ENCODE assay signal across 8 cellular contexts in the genomic region with DNA sequence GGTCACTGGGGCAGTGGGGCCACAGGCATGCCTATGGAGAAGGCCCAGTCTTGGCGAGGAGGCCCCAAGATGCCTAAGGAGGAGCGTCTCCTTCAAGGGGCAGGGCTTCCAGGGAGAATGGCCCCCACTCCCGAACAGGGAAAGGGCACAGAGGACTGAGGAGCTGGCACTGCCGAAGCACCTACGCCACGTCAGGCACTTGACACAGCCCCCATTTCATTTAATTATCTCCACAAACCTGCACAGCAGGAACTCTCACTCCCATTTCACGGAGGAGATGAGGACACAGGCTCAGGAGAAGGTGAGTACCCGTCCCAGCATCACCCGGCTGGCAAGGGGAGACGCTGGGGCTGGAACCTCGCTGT. TPM values are rescaled to one million over a fixed set of nuclear protein-coding genes. Genes with fewer than 3 reads are reported as not detected.
DNase-seq lines count a peak whose midpoint lies in the region; ATAC-seq and TF ChIP-seq lines count a peak whose summit lies in the region.

No MANE protein-coding gene starts in this region.

- H3K36me3 ChIP-seq in right atrium auricular region (no peaks in the 10 kb centered on the region), vagina (no peaks in the 10 kb centered on the region)

- DNase-seq in right atrium auricular region (ENCODE audit: low spot score) (no peak), Right ventricle myocardium superior (no peak), mesenteric fat pad (ENCODE audit: low spot score) (peak; percentile 59), vagina (ENCODE audit: extremely low spot score in 2 of 2) (no peak), MV-4-11 (lab: John Stamatoyannopoulos, UW) (no peak)

- ATAC-seq in Right ventricle myocardium superior (ENCODE audit: poor library complexity): no peak
- ATAC-seq in HG02759 (IDR thresholded peaks at IDR 0.05; ENCODE audit: unreplicated experiment): no peak
- ATAC-seq in HG02981 (IDR thresholded peaks at IDR 0.05; ENCODE audit: unreplicated experiment): no peak

- H3K9me3 Mint-ChIP-seq in brain: no peaks in the 10 kb centered on the region

- H3K4me1 Mint-ChIP-seq in brain: peaks cover 51% of the 10 kb centered on the region

- intact Hi-C loops in Right ventricle myocardium superior (cut with DNase I): no loop called here
- intact Hi-C loops in vagina (cut with DNase I): no loop called here

- H3K4me1 ChIP-seq in right atrium auricular region (peaks cover 0 to 30% of the 10 kb centered on the region in 2 donors), vagina (peaks cover 37% of the 10 kb centered on the region)

- H3K9me3 ChIP-seq in right atrium auricular region (no peaks in the 10 kb centered on the region), vagina (no peaks in the 10 kb centered on the region)

- TF ChIP-seq CTCF in right atrium auricular region (IDR thresholded peaks at IDR 0.05): no peak
- no peak for TF ChIP-seq CTCF in brain (conservative IDR thresholded peaks at IDR 0.05)
- no peak for TF ChIP-seq CTCF in vagina (IDR thresholded peaks at IDR 0.05)

- no peak for TF ChIP-seq POLR2A in vagina (IDR thresholded peaks at IDR 0.05)

- no peaks in the 10 kb centered on the region for H3K27me3 ChIP-seq in right atrium auricular region
- H3K27me3 ChIP-seq in vagina: no peaks in the 10 kb centered on the region

- peak overlapping the region; percentile 42 to 75 (median 65) for H3K4me3 Mint-ChIP-seq in brain

- no peaks in the 10 kb centered on the region for H3K27me3 Mint-ChIP-seq in brain

- peak overlapping the region; percentile 37 to 97 (median 83) for H3K27ac Mint-ChIP-seq in brain

- H3K27ac ChIP-seq in right atrium auricular region (no peak overlapping the region), vagina (peak overlapping the region; percentile 78)

- peak overlapping the region; percentile 39 to 58 for H3K4me3 ChIP-seq in right atrium auricular region
- peak overlapping the region; percentile 56 to 58 for H3K4me3 ChIP-seq in vagina

- H3K36me3 Mint-ChIP-seq in brain: no peaks in the 10 kb centered on the region

RNA-seq across cellular contexts. Expression of gene EGR1, which starts 26.0 kb away (rescaled TPM):
- total RNA-seq in right atrium auricular region (10 to 100 TPM; 17.3 to 73.0 TPM), Right ventricle myocardium superior (6.8 TPM), mesenteric fat pad (639 TPM), vagina (119 TPM)
- polyA plus RNA-seq in brain (ENCODE audit: insufficient read depth, low read depth, low replicate concordance): 6.8 TPM

RNA-seq across cellular contexts. Expression of gene ETF1, which starts 51.8 kb away (rescaled TPM):
- total RNA-seq in right atrium auricular region: 10 to 100 TPM; 62.0 to 64.1 TPM
- total RNA-seq in Right ventricle myocardium superior: 80.9 TPM
- 27.4 TPM for polyA plus RNA-seq in brain (ENCODE audit: insufficient read depth, low read depth, low replicate concordance)
- total RNA-seq in mesenteric fat pad: 165 TPM
- 60.6 TPM for total RNA-seq in vagina

RNA-seq across cellular contexts. Expression of gene REEP2, which starts 52.4 kb away (rescaled TPM):
- 10 to 100 TPM; 27.5 to 28.4 TPM for total RNA-seq in right atrium auricular region
- 6.1 TPM for total RNA-seq in Right ventricle myocardium superior
- polyA plus RNA-seq in brain (ENCODE audit: insufficient read depth, low read depth, low replicate concordance): 111 TPM
- total RNA-seq in mesenteric fat pad: 2.6 TPM
- 6.1 TPM for total RNA-seq in vagina
